25 cellular contexts compared by ENCODE assay signal in genomic region chr1:55421317-55421716, GRCh38.
DNase-seq lines count a peak whose midpoint lies in the region; ATAC-seq, FAIRE-seq and TF ChIP-seq lines count a peak whose summit lies in the region.
"Had no signal": no experiment of that assay in that cellular context is flagged by ENCODE, and none has a peak within 500 bp of the region (broad histone marks: within the 10 kb centered on the region; RNA-seq: fewer than 3 reads in every experiment).

No MANE protein-coding gene starts in this region.

- H3K27ac ChIP-seq in A549, result peak overlapping the region; percentile 38 to 73; a peak in 5 of 6 replicates
- H3K27ac ChIP-seq: C4-2B, parathyroid adenoma, sigmoid colon had no signal

- TF ChIP-seq RAD21 in A549 (conservative IDR thresholded peaks at IDR 0.05 in 1 of 2, IDR thresholded peaks at IDR 0.05 in 1 of 2), result no peak

- H3K9me3 ChIP-seq in A549, result peaks cover 3% of the 10 kb centered on the region; the same call in 2 of the 3 replicates

- no peak overlapping the region for H3K4me3 ChIP-seq in A549
- H3K4me3 ChIP-seq in fibroblast of the aortic adventitia (ENCODE audit: low read depth, low read length), result no peak overlapping the region
- H3K4me3 ChIP-seq: sigmoid colon had no signal

- TF ChIP-seq CTCF in A549 (IDR thresholded peaks at IDR 0.05) (no peak), fibroblast of the aortic adventitia (IDR thresholded peaks at IDR 0.05; ENCODE audit: insufficient read depth, low read length) (no peak), GM13977 (IDR thresholded peaks at IDR 0.05; ENCODE audit: extremely low read depth, insufficient read depth, missing control alignments) (no peak)
- TF ChIP-seq CTCF in activated CD8-positive, alpha-beta T cell treated with anti-CD3 and anti-CD28 coated beads for 36 hours (IDR thresholded peaks at IDR 0.05), result no peak

- 85% methylated on average over 1 of the region's 1 CpG for WGBS in A549 (ENCODE audit: missing lambda C conversion rate)

- POLR2A ChIA-PET in A549 (lab: Yijun Ruan, JAX), result no interaction called here
- POLR2A ChIA-PET in activated CD8-positive, alpha-beta T cell treated with anti-CD3 and anti-CD28 coated beads for 36 hours (lab: Charles Lee), result no interaction called here

- no peak overlapping the region; the same call in 2 of the 3 replicates for H3K4me2 ChIP-seq in A549

- in situ Hi-C loops in GM13977 (cut with MboI; ENCODE audit: low pct_unique_long_range_greater_than_20kb, low sequenced_read_pairs, unreplicated experiment), result no loop called here

- CTCF ChIA-PET in A549 (lab: Yijun Ruan, JAX), result no interaction called here
- CTCF ChIA-PET in activated CD8-positive, alpha-beta T cell treated with anti-CD3 and anti-CD28 coated beads for 36 hours (lab: Charles Lee), result interaction anchor here (2.3 kb wide), 1 partner anchor 46 kb away, joined by 5 read pairs; no protein-coding TSS in a partner anchor

- intact Hi-C loops in activated CD8-positive, alpha-beta T cell treated with anti-CD3 and anti-CD28 coated beads for 36 hours (cut with micrococcal nuclease), result no loop called here

- FAIRE-seq in A549 (lab: Jason Lieb, UNC), result no peak
- FAIRE-seq: GM12891, GM19239 had no signal

- no peak for TF ChIP-seq POLR2A in A549 (IDR thresholded peaks at IDR 0.05; ENCODE audit: low read length)

- H3K36me3 Mint-ChIP-seq in activated CD8-positive, alpha-beta T cell treated with anti-CD3 and anti-CD28 coated beads for 36 hours (ENCODE audit: low read depth), result no peaks in the 10 kb centered on the region
- H3K36me3 Mint-ChIP-seq: activated naive CD8-positive, alpha-beta T cell; type B pancreatic cell had no signal

- H3K27ac Mint-ChIP-seq in activated CD8-positive, alpha-beta T cell treated with anti-CD3 and anti-CD28 coated beads for 36 hours, result no peak overlapping the region
- H3K27ac Mint-ChIP-seq: activated naive CD8-positive, alpha-beta T cell; activated T-helper 17 cell treated with anti-CD3 and anti-CD28 coated beads, Interleukin-2, amount 50 U/mL, for 72 hours; nephron progenitor cell; type B pancreatic cell had no signal

- H3K27me3 Mint-ChIP-seq in activated CD8-positive, alpha-beta T cell treated with anti-CD3 and anti-CD28 coated beads for 36 hours, result peaks cover 6% of the 10 kb centered on the region
- H3K27me3 Mint-ChIP-seq: type B pancreatic cell had no signal

- H3K4me1 ChIP-seq in A549, result peaks cover 21% of the 10 kb centered on the region
- H3K4me1 ChIP-seq: parathyroid adenoma had no signal

- DNase-seq in A549 (ENCODE audit: low read depth in 1 of 2, low spot score in 1 of 2) (peak in 1 of 2 experiments; percentile 30), ELR (ENCODE audit: low read depth) (peak; percentile 52), RKO (ENCODE audit: low spot score) (peak; percentile 13), fibroblast of the aortic adventitia (ENCODE audit: low read depth) (peak; percentile 36), hypothalamus (lab: John Stamatoyannopoulos, UW) (no peak), NCI-H526 treated with DMSO at 0.1 percent for 48 hours (lab: John Stamatoyannopoulos, UW) (no peak), GM13977 (ENCODE audit: low spot score) (no peak)
- DNase-seq in activated CD8-positive, alpha-beta T cell treated with anti-CD3 and anti-CD28 coated beads for 36 hours, result no peak
- DNase-seq: activated CD4-positive, alpha-beta T cell treated with anti-CD3 and anti-CD28 coated beads, Interleukin-2, amount 50 U/mL, for 1 hour; activated CD8-positive, alpha-beta memory T cell treated with anti-CD3 and anti-CD28 coated beads, Interleukin-2, amount 50 U/mL, for 4 hours; effector CD4-positive, alpha-beta T cell; GOT3; left colon; NCI-H1417; NCI-H510A; nephron progenitor cell; sigmoid colon; stimulated activated CD4-positive, alpha-beta T cell treated with anti-CD3 and anti-CD28 coated beads, Interleukin-15, amount 100 ng/mL, for 24 hours had no signal

- TF ChIP-seq EP300 in A549 (IDR thresholded peaks at IDR 0.05), result no peak

- no peak; a peak in 1 of 6 replicates for ATAC-seq in A549
- ATAC-seq in activated CD8-positive, alpha-beta T cell treated with anti-CD3 and anti-CD28 coated beads for 36 hours, result no peak
- ATAC-seq: left colon had no signal

- H3K9me3 Mint-ChIP-seq in activated CD8-positive, alpha-beta T cell treated with anti-CD3 and anti-CD28 coated beads for 36 hours, result no peaks in the 10 kb centered on the region

- no peaks in the 10 kb centered on the region for H3K4me1 Mint-ChIP-seq in activated CD8-positive, alpha-beta T cell treated with anti-CD3 and anti-CD28 coated beads for 36 hours (ENCODE audit: low read depth)
- H3K4me1 Mint-ChIP-seq: activated T-helper 17 cell treated with anti-CD3 and anti-CD28 coated beads, Interleukin-2, amount 50 U/mL, for 72 hours had no signal

- H3K4me3 Mint-ChIP-seq in activated CD8-positive, alpha-beta T cell treated with anti-CD3 and anti-CD28 coated beads for 36 hours, result no peak overlapping the region
- H3K4me3 Mint-ChIP-seq: activated naive CD8-positive, alpha-beta T cell; activated T-helper 17 cell treated with anti-CD3 and anti-CD28 coated beads, Interleukin-2, amount 50 U/mL, for 72 hours; nephron progenitor cell; type B pancreatic cell had no signal

TF ChIP-seq in A549, 52 proteins besides CTCF, POLR2A, EP300 and RAD21:
- TF ChIP-seq SREBF2 (IDR thresholded peaks at IDR 0.05) (no peak), ZNF302 (CRISPR knock-in tag; IDR thresholded peaks at IDR 0.05) (no peak), FOXS1 (CRISPR knock-in tag; IDR thresholded peaks at IDR 0.05) (no peak), E2F6 (IDR thresholded peaks at IDR 0.05; ENCODE audit: borderline replicate concordance, low read depth) (no peak), RARB (CRISPR knock-in tag; IDR thresholded peaks at IDR 0.05) (no peak), REST (IDR thresholded peaks at IDR 0.05) (no peak), SMC3 (IDR thresholded peaks at IDR 0.05) (no peak), EHF (CRISPR knock-in tag; IDR thresholded peaks at IDR 0.05) (no peak), KDM5A (IDR thresholded peaks at IDR 0.05) (no peak), HOXA7 (CRISPR knock-in tag; IDR thresholded peaks at IDR 0.05) (no peak), FOSB (CRISPR knock-in tag; IDR thresholded peaks at IDR 0.05) (no peak), HDAC2 (IDR thresholded peaks at IDR 0.05) (no peak)
TF ChIP-seq in A549: peak in this region for 0.

Comparison
In these comparisons a context has a peak if more than half of its experiments do, and no peak if none do; other contexts are left out.
1. DNase-seq: peak in ELR (single experiment), RKO (single experiment) and fibroblast of the aortic adventitia (single experiment); none in hypothalamus (0 of 51), activated CD8-positive, alpha-beta T cell treated with anti-CD3 and anti-CD28 coated beads for 36 hours (single experiment), NCI-H526 treated with DMSO at 0.1 percent for 48 hours (single experiment) and GM13977 (single experiment).